Comparison of ENCODE assay signal across 25 cellular contexts in the genomic region with DNA sequence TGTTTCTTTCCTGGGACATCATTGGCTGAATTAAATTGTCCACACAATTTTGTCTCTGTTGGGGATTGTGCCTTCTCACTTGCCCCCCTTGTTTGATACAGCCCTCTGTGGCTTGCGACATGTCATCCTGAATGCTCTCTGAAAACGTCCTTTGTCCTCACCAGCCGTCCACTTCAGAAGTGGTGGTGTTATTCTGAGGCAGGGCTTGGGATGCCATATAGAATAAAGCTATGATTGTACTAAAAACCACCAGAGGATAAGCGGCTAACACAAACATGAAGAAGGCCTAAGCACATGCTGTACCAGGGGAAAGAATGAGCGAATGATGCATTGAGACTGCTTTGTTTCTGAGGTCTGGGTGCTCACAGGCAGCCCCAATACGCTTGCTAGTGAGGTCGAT. TPM values are rescaled to one million over a fixed set of nuclear protein-coding genes. Genes with fewer than 3 reads are reported as not detected.
DNase-seq lines count a peak whose midpoint lies in the region; ATAC-seq and TF ChIP-seq lines count a peak whose summit lies in the region.
"Had no signal": no experiment of that assay in that cellular context is flagged by ENCODE, and none has a peak within 500 bp of the region (broad histone marks: within the 10 kb centered on the region; RNA-seq: fewer than 3 reads in every experiment).

No MANE protein-coding gene starts in this region.

- H3K9me3 ChIP-seq in CD4-positive, alpha-beta T cell (ENCODE audit: control insufficient read depth, low read length), result no peaks in the 10 kb centered on the region
- no peaks in the 10 kb centered on the region for H3K9me3 ChIP-seq in osteoblast (ENCODE audit: low read depth, low read length)
- H3K9me3 ChIP-seq: A549, gastrocnemius medialis, uterus had no signal

- no peak overlapping the region for H3K4me3 Mint-ChIP-seq in CD4-positive, alpha-beta T cell
- H3K4me3 Mint-ChIP-seq in stimulated activated naive CD8-positive, alpha-beta T cell treated with anti-CD3 and anti-CD28 coated beads, Interleukin-15, amount 100 ng/mL, for 72 hours, result no peak overlapping the region
- H3K4me3 Mint-ChIP-seq: nephron progenitor cell had no signal

- peak overlapping the region; percentile 54 for H3K27ac Mint-ChIP-seq in CD4-positive, alpha-beta T cell
- H3K27ac Mint-ChIP-seq in stimulated activated naive CD8-positive, alpha-beta T cell treated with anti-CD3 and anti-CD28 coated beads, Interleukin-15, amount 100 ng/mL, for 72 hours, result no peak overlapping the region
- H3K27ac Mint-ChIP-seq: nephron progenitor cell had no signal

- H3K4me1 Mint-ChIP-seq in CD4-positive, alpha-beta T cell (ENCODE audit: low read depth), result peaks cover 43% of the 10 kb centered on the region
- H3K4me1 Mint-ChIP-seq in stimulated activated naive CD8-positive, alpha-beta T cell treated with anti-CD3 and anti-CD28 coated beads, Interleukin-15, amount 100 ng/mL, for 72 hours, result peaks cover 43% of the 10 kb centered on the region

- no peaks in the 10 kb centered on the region for H3K27me3 Mint-ChIP-seq in CD4-positive, alpha-beta T cell
- no peaks in the 10 kb centered on the region for H3K27me3 Mint-ChIP-seq in stimulated activated naive CD8-positive, alpha-beta T cell treated with anti-CD3 and anti-CD28 coated beads, Interleukin-15, amount 100 ng/mL, for 72 hours

- POLR2A ChIA-PET in CD4-positive, alpha-beta T cell (lab: Charles Lee), result interaction anchor here (1.0 kb wide), 1 partner anchor 29 kb away, joined by 3 read pairs; the partner anchor contains the start of gene INIP

- CTCF ChIA-PET in CD4-positive, alpha-beta T cell (lab: Charles Lee), result interaction anchor here (1.5 kb wide), 1 partner anchor 46 kb away, joined by 4 read pairs; no protein-coding TSS in a partner anchor

- no peaks in the 10 kb centered on the region for H3K27me3 ChIP-seq in CD4-positive, alpha-beta T cell (ENCODE audit: control insufficient read depth, insufficient read depth, low read length)
- no peaks in the 10 kb centered on the region for H3K27me3 ChIP-seq in osteoblast (ENCODE audit: insufficient read depth, low read length)
- H3K27me3 ChIP-seq: BLaER1 treated with 17β-estradiol and CSF1 and Interleukin-3, amounts not matched to agents 10 nM and 100 nM; cardiac muscle cell; gastrocnemius medialis; uterus had no signal

- TF ChIP-seq CTCF in CD4-positive, alpha-beta T cell (IDR thresholded peaks at IDR 0.05), result no peak
- TF ChIP-seq CTCF in osteoblast (IDR thresholded peaks at IDR 0.05; ENCODE audit: extremely low read depth, low read depth, low read length), result no peak

- intact Hi-C loops in CD4-positive, alpha-beta T cell (cut with DNase I, micrococcal nuclease), result loop anchor here in 1 of 2 experiments (2.0 kb wide), 1 partner anchor 26 kb away; no protein-coding TSS in a partner anchor

- peaks cover 14% of the 10 kb centered on the region for H3K79me2 ChIP-seq in osteoblast (ENCODE audit: insufficient read depth, low read length)

- H3K9me3 Mint-ChIP-seq in CD4-positive, alpha-beta T cell, result no peaks in the 10 kb centered on the region
- no peaks in the 10 kb centered on the region for H3K9me3 Mint-ChIP-seq in stimulated activated naive CD8-positive, alpha-beta T cell treated with anti-CD3 and anti-CD28 coated beads, Interleukin-15, amount 100 ng/mL, for 72 hours
- H3K9me3 Mint-ChIP-seq: nephron progenitor cell had no signal

- H3K4me3 ChIP-seq in osteoblast (ENCODE audit: insufficient read depth, low read length), result no peak overlapping the region
- H3K4me3 ChIP-seq: A549; BLaER1 treated with 17β-estradiol and CSF1 and Interleukin-3, amounts not matched to agents 10 nM and 100 nM; cardiac muscle cell; gastrocnemius medialis; uterus had no signal

- no peak overlapping the region for H3K4me2 ChIP-seq in osteoblast (ENCODE audit: insufficient read depth, low read length)
- H3K4me2 ChIP-seq: A549 had no signal

- no peak overlapping the region for H3K27ac ChIP-seq in CD4-positive, alpha-beta T cell (ENCODE audit: low read depth, low read length)
- no peak overlapping the region for H3K27ac ChIP-seq in osteoblast (ENCODE audit: low read depth, low read length)
- H3K27ac ChIP-seq: A549; BLaER1 treated with 17β-estradiol and CSF1 and Interleukin-3, amounts not matched to agents 10 nM and 100 nM; cardiac muscle cell; gastrocnemius medialis; uterus; VCaP had no signal

- H3K36me3 Mint-ChIP-seq in CD4-positive, alpha-beta T cell (ENCODE audit: low read depth), result no peaks in the 10 kb centered on the region

- ATAC-seq in CD4-positive, alpha-beta T cell (ENCODE audit: poor library complexity), result no peak
- ATAC-seq in HG02610 (IDR thresholded peaks at IDR 0.05; ENCODE audit: unreplicated experiment) (no peak), HG03342 (IDR thresholded peaks at IDR 0.05; ENCODE audit: unreplicated experiment) (no peak)
- no peak for ATAC-seq in stimulated activated naive CD8-positive, alpha-beta T cell treated with anti-CD3 and anti-CD28 coated beads, Interleukin-15, amount 100 ng/mL, for 72 hours
- ATAC-seq: A549, gastrocnemius medialis, left colon had no signal

- H2AFZ ChIP-seq in osteoblast (ENCODE audit: low read length), result peak overlapping the region; percentile 44

- peaks cover 14% of the 10 kb centered on the region for H3K4me1 ChIP-seq in osteoblast (ENCODE audit: insufficient read depth, low read length)
- H3K4me1 ChIP-seq: uterus had no signal

- H3K36me3 ChIP-seq in osteoblast (ENCODE audit: insufficient read depth, low read length), result no peaks in the 10 kb centered on the region
- H3K36me3 ChIP-seq: BLaER1 treated with 17β-estradiol and CSF1 and Interleukin-3, amounts not matched to agents 10 nM and 100 nM; cardiac muscle cell; gastrocnemius medialis; uterus had no signal

- DNase-seq in CD4-positive, alpha-beta T cell, result no peak
- DNase-seq in amygdala (lab: John Stamatoyannopoulos, UW) (peak in 55 of 56 donors; percentile 17 to 94 (median 75)), hippocampal formation (lab: John Stamatoyannopoulos, UW) (peak; percentile 85 to 98), osteoblast (ENCODE audit: insufficient read length, low spot score, missing footprints) (peak; percentile 65)
- DNase-seq in activated CD4-positive, alpha-beta T cell treated with anti-CD3 and anti-CD28 coated beads, Interleukin-2, amount 50 U/mL, for 1 hour, result no peak
- no peak for DNase-seq in stimulated activated naive CD8-positive, alpha-beta T cell treated with anti-CD3 and anti-CD28 coated beads, Interleukin-15, amount 100 ng/mL, for 72 hours
- DNase-seq: activated CD4-positive, alpha-beta T cell treated with anti-CD3 and anti-CD28 coated beads, Interleukin-2, amount 50 U/mL, for 4 hours; activated gamma-delta T cell treated with Interleukin-2 at 50 U/mL for 16 hours; activated T-cell treated with anti-CD3 and anti-CD28 coated beads for 4 hours; DMS153; gastrocnemius medialis; GF-D8; left colon; NCI-H146; NCI-H69; nephron progenitor cell; SHP77 treated with DMSO at 0.1 percent for 48 hours; stimulated activated CD4-positive, alpha-beta T cell treated with anti-CD3 and anti-CD28 coated beads, Interleukin-12 subunit alpha, Interleukin-12 subunit beta, amount 100 ng/mL, for 4 hours; uterus had no signal

- peaks cover 6% of the 10 kb centered on the region for H4K20me1 ChIP-seq in osteoblast (ENCODE audit: insufficient read depth, low read length)

RNA-seq across cellular contexts. Expression of gene SNX30, which starts 3.5 kb away (rescaled TPM):
- 1 to 10 TPM; 5.2 to 5.8 TPM for total RNA-seq in CD4-positive, alpha-beta T cell
- 38.7 and 41.5 TPM in 2 replicates for total RNA-seq in osteoblast

RNA-seq across cellular contexts. Expression of gene INIP, which starts 29.2 kb away (rescaled TPM):
- 1 to 10 TPM; 7.8 to 9.1 TPM for total RNA-seq in CD4-positive, alpha-beta T cell
- 15.6 and 16.8 TPM in 2 replicates for total RNA-seq in osteoblast

Comparison
In these comparisons a context has a peak if more than half of its experiments do, and no peak if none do; other contexts are left out.
1. DNase-seq: peak in amygdala (55 of 56), hippocampal formation (2 of 2) and osteoblast (single experiment); none in CD4-positive, alpha-beta T cell (0 of 10), activated CD4-positive, alpha-beta T cell treated with anti-CD3 and anti-CD28 coated beads, Interleukin-2, amount 50 U/mL, for 1 hour (single experiment) and stimulated activated naive CD8-positive, alpha-beta T cell treated with anti-CD3 and anti-CD28 coated beads, Interleukin-15, amount 100 ng/mL, for 72 hours (0 of 2).